In genomic region chr12:27142102-27142721, GRCh38 we compare ENCODE assay signal across 10 cellular contexts. TPM values are rescaled to one million over a fixed set of nuclear protein-coding genes. Genes with fewer than 3 reads are reported as not detected.
DNase-seq lines count a peak whose midpoint lies in the region; ATAC-seq and TF ChIP-seq lines count a peak whose summit lies in the region.
"Had no signal": no experiment of that assay in that cellular context is flagged by ENCODE, and none has a peak within 500 bp of the region (broad histone marks: within the 10 kb centered on the region; RNA-seq: fewer than 3 reads in every experiment).

No MANE protein-coding gene starts in this region.

- DNase-seq in NCI-H1436 (lab: John Stamatoyannopoulos, UW), result peak; percentile 49
- no peak for DNase-seq in NCI-H1436 treated with DMSO at 0.1 percent for 48 hours (lab: John Stamatoyannopoulos, UW)
- DNase-seq in RWPE1 (ENCODE audit: low spot score), result peak; percentile 60
- DNase-seq in astrocyte of the hippocampus (ENCODE audit: low read depth, low spot score), result peak; percentile 90
- peak; percentile 89 for DNase-seq in hepatocyte (ENCODE audit: low spot score)
- DNase-seq in gastrocnemius medialis, result peak; percentile 5 to 24
- DNase-seq in mesenteric fat pad (ENCODE audit: low spot score), result no peak

- POLR2A ChIA-PET in RWPE1 (lab: Yijun Ruan, JAX; ENCODE audit: low non-redundant PET), result no interaction called here

- in situ Hi-C loops in gastrocnemius medialis (cut with MboI; ENCODE audit: low sequenced_read_pairs in 4 of 4), result no loop called here

- H3K9ac ChIP-seq in Loucy (ENCODE audit: low read depth, low read length, poor library complexity, severe bottlenecking), result no peak overlapping the region
- H3K9ac ChIP-seq: BLaER1 treated with 17β-estradiol and CSF1 and Interleukin-3, amounts not matched to agents 10 nM and 100 nM had no signal

- H3K4me2 ChIP-seq in Loucy (ENCODE audit: low read depth, low read length, poor library complexity, severe bottlenecking), result no peak overlapping the region
- H3K4me2 ChIP-seq in hepatocyte, result no peak overlapping the region

- H3K27ac ChIP-seq in RWPE1 (no peak overlapping the region), hepatocyte (no peak overlapping the region), gastrocnemius medialis (no peak overlapping the region)

- H4K20me1 ChIP-seq in Loucy (ENCODE audit: insufficient read depth, low read length, poor library complexity, severe bottlenecking), result no peaks in the 10 kb centered on the region
- no peaks in the 10 kb centered on the region for H4K20me1 ChIP-seq in hepatocyte (ENCODE audit: insufficient read depth, poor library complexity, severe bottlenecking)
- H4K20me1 ChIP-seq: BLaER1 treated with 17β-estradiol and CSF1 and Interleukin-3, amounts not matched to agents 10 nM and 100 nM had no signal

- no peaks in the 10 kb centered on the region for H3K36me3 ChIP-seq in Loucy (ENCODE audit: insufficient read depth, low read length)
- H3K36me3 ChIP-seq in hepatocyte (replicated peaks; ENCODE audit: insufficient read depth, low read depth), result no peaks in the 10 kb centered on the region
- H3K36me3 ChIP-seq in gastrocnemius medialis, result no peaks in the 10 kb centered on the region
- H3K36me3 ChIP-seq: BLaER1 treated with 17β-estradiol and CSF1 and Interleukin-3, amounts not matched to agents 10 nM and 100 nM had no signal

- TF ChIP-seq POLR2A in gastrocnemius medialis (IDR thresholded peaks at IDR 0.05), result no peak

- H2AFZ ChIP-seq in Loucy (ENCODE audit: low read length) (no peak overlapping the region), hepatocyte (no peak overlapping the region)

- WGBS in hepatocyte (ENCODE audit: low lambda C conversion rate, missing lambda C conversion rate), result 30% methylated on average over 3 of the region's 3 CpGs

- H3K9me3 ChIP-seq in Loucy (ENCODE audit: insufficient read depth, low read depth, low read length), result no peaks in the 10 kb centered on the region
- H3K9me3 ChIP-seq in hepatocyte (ENCODE audit: low read depth), result no peaks in the 10 kb centered on the region
- H3K9me3 ChIP-seq in gastrocnemius medialis, result no peaks in the 10 kb centered on the region

- H3F3A ChIP-seq in Loucy (ENCODE audit: low read depth), result no peaks in the 10 kb centered on the region; the same call in 1 of the 2 replicates

- H3K27me3 ChIP-seq in Loucy (ENCODE audit: insufficient read depth, low read length, poor library complexity, severe bottlenecking) (no peaks in the 10 kb centered on the region), hepatocyte (no peaks in the 10 kb centered on the region), gastrocnemius medialis (no peaks in the 10 kb centered on the region)
- H3K27me3 ChIP-seq: BLaER1 treated with 17β-estradiol and CSF1 and Interleukin-3, amounts not matched to agents 10 nM and 100 nM had no signal

- H3K9me2 ChIP-seq in Loucy (replicated peaks; ENCODE audit: low read depth, low read length), result no peaks in the 10 kb centered on the region
- H3K9me2 ChIP-seq in hepatocyte (replicated peaks; ENCODE audit: insufficient read depth), result no peaks in the 10 kb centered on the region

- intact Hi-C loops in gastrocnemius medialis (cut with DNase I; ENCODE audit: low total_unique reads), result loop anchor here (5.0 kb wide), 1 partner anchor 125 kb away; no protein-coding TSS in a partner anchor

- peak; percentile 66 to 82 for ATAC-seq in gastrocnemius medialis

- H3K4me3 ChIP-seq in Loucy (ENCODE audit: low read length, poor library complexity, severe bottlenecking) (no peak overlapping the region), hepatocyte (no peak overlapping the region), gastrocnemius medialis (no peak overlapping the region)
- H3K4me3 ChIP-seq: BLaER1 treated with 17β-estradiol and CSF1 and Interleukin-3, amounts not matched to agents 10 nM and 100 nM had no signal

- H3K79me2 ChIP-seq in Loucy (ENCODE audit: insufficient read depth, low read length) (no peaks in the 10 kb centered on the region), hepatocyte (no peaks in the 10 kb centered on the region)

- H3K4me1 ChIP-seq in Loucy (ENCODE audit: insufficient read depth, low read length, poor library complexity, severe bottlenecking) (peaks cover 14% of the 10 kb centered on the region), hepatocyte (ENCODE audit: insufficient read depth) (no peaks in the 10 kb centered on the region), gastrocnemius medialis (no peaks in the 10 kb centered on the region)

- TF ChIP-seq CTCF in Loucy (conservative IDR thresholded peaks at IDR 0.05; ENCODE audit: low read length) (peak; percentile 97), RWPE1 (conservative IDR thresholded peaks at IDR 0.05; ENCODE audit: low read depth) (peak; percentile 49), hepatocyte (IDR thresholded peaks at IDR 0.05; ENCODE audit: poor library complexity) (peak; percentile 83), gastrocnemius medialis (IDR thresholded peaks at IDR 0.05 in 4 of 5, conservative IDR thresholded peaks at IDR 0.05 in 1 of 5) (peak; percentile 26 to 69 (median 36))

- CTCF ChIA-PET in RWPE1 (lab: Yijun Ruan, JAX), result interaction anchor here (0.7 to 1.2 kb wide), 3 partner anchors 119 to 164 kb away, joined by 3 to 4 read pairs (median 3); no protein-coding TSS in a partner anchor

RNA-seq across cellular contexts. Expression of gene C12orf71, which starts 59.8 kb away (rescaled TPM):
- total RNA-seq in hepatocyte, result not detected in 2 replicates
- not detected in 2 replicates for polyA plus RNA-seq in hepatocyte
- total RNA-seq in gastrocnemius medialis, result not detected
- not detected for total RNA-seq in mesenteric fat pad
- total RNA-seq: mononuclear cell had no signal

Comparison
In these comparisons a context has a peak if more than half of its experiments do, and no peak if none do; other contexts are left out.
1. DNase-seq: peak in NCI-H1436 (single experiment), RWPE1 (single experiment), astrocyte of the hippocampus (single experiment), hepatocyte (single experiment) and gastrocnemius medialis (2 of 2); none in NCI-H1436 treated with DMSO at 0.1 percent for 48 hours (single experiment) and mesenteric fat pad (single experiment).
2. CTCF ChIP-seq: peak in every context shown above with its lines; median percentile 97 in Loucy; 83 in hepatocyte; 49 in RWPE1; 36 in gastrocnemius medialis.